8 cellular contexts compared by ENCODE assay signal in genomic region chrX:45851434-45851991, GRCh38.
DNase-seq lines count a peak whose midpoint lies in the region; ATAC-seq and TF ChIP-seq lines count a peak whose summit lies in the region.

No MANE protein-coding gene starts in this region.

- TF ChIP-seq POLR2A in IMR-90 (IDR thresholded peaks at IDR 0.05; ENCODE audit: low read depth, low read length) = no peak

- H2BK15ac ChIP-seq in IMR-90 (ENCODE audit: low read depth, low read length) = peak overlapping the region; percentile 52; the same call in 1 of the 3 replicates

- no peak overlapping the region for H3K56ac ChIP-seq in IMR-90 (ENCODE audit: extremely low read depth, insufficient read depth, low read length)

- peak overlapping the region; percentile 13; the same call in 1 of the 2 replicates for H3K27ac ChIP-seq in IMR-90 (ENCODE audit: insufficient read depth, low read length)

- peak; percentile 44 for DNase-seq in AG20443 (ENCODE audit: low spot score)
- no peak for DNase-seq in IMR-90
- DNase-seq in cerebellar cortex (ENCODE audit: low spot score) = peak; percentile 0
- peak; percentile 20 to 27 for DNase-seq in lung microvascular endothelial cell (ENCODE audit: low read depth in 2 of 2)
- peak; percentile 39 for DNase-seq in stimulated activated CD8-positive, alpha-beta memory T cell treated with anti-CD3 and anti-CD28 coated beads, Interleukin-12 subunit alpha, Interleukin-12 subunit beta, amount 100 ng/mL, for 4 hours (ENCODE audit: low read depth)
- no peak for DNase-seq in SK-N-DZ (ENCODE audit: low spot score)

- no peaks in the 10 kb centered on the region for H3K27me3 ChIP-seq in IMR-90 (ENCODE audit: control insufficient read depth, insufficient read depth, low read length)

- peak overlapping the region; percentile 97 for H3K4me2 ChIP-seq in IMR-90 (ENCODE audit: low read depth, low read length)

- intact Hi-C loops in IMR-90 (cut with micrococcal nuclease) = no loop called here

- peaks cover 2% of the 10 kb centered on the region; the same call in 1 of the 2 replicates for H3K4me1 ChIP-seq in IMR-90 (ENCODE audit: control insufficient read depth, insufficient read depth, low read length)

- no peak overlapping the region for H4K5ac ChIP-seq in IMR-90 (ENCODE audit: low read depth, low read length)

- H2AFZ ChIP-seq in IMR-90 (replicated peaks; ENCODE audit: low read length, poor library complexity) = peak overlapping the region; percentile 89

- peak overlapping the region; percentile 56; the same call in 1 of the 2 replicates for H3K23ac ChIP-seq in IMR-90 (ENCODE audit: low read depth, low read length)

- peaks cover 5% of the 10 kb centered on the region for H3K36me3 ChIP-seq in IMR-90 (ENCODE audit: control insufficient read depth, insufficient read depth, low read length)

- H4K91ac ChIP-seq in IMR-90 (ENCODE audit: insufficient read depth, low read depth, low read length) = no peak overlapping the region; the same call in 1 of the 2 replicates

- no peaks in the 10 kb centered on the region for H3K9me3 ChIP-seq in IMR-90 (ENCODE audit: control insufficient read depth, insufficient read depth, low read length)

- H3K4me3 ChIP-seq in IMR-90 (ENCODE audit: insufficient read depth, low read depth, low read length) = peak overlapping the region; percentile 90
- peak overlapping the region; percentile 73 for H3K4me3 ChIP-seq in WI38 (ENCODE audit: low read depth, low read length)

- peaks cover 6% of the 10 kb centered on the region; the same call in 1 of the 2 replicates for H3K9me1 ChIP-seq in IMR-90 (ENCODE audit: insufficient read depth, low read length)

- H2BK5ac ChIP-seq in IMR-90 (ENCODE audit: low read depth, low read length, poor library complexity, severe bottlenecking) = peak overlapping the region; percentile 83

- ATAC-seq in IMR-90 (ENCODE audit: low read depth) (peak; percentile 77), HG02884 (IDR thresholded peaks at IDR 0.05; ENCODE audit: unreplicated experiment) (no peak)

- WGBS in IMR-90 (ENCODE audit: extremely low coverage in 2 of 2, insufficient read length in 1 of 2), 2 experiments = no CpG with 5 or more reads among the region's 53 CpGs

- H2BK120ac ChIP-seq in IMR-90 (ENCODE audit: low read depth, low read length) = peak overlapping the region; percentile 81

- H3K18ac ChIP-seq in IMR-90 (ENCODE audit: low read depth, low read length) = no peak overlapping the region

- H2AK5ac ChIP-seq in IMR-90 (ENCODE audit: low read depth, low read length) = 0 out of 2 replicates have a peak overlapping the region, but pooled peaks have one; percentile 73

- dilution Hi-C loops in IMR-90 (cut with HindIII; ENCODE audit: low sequenced_read_pairs, unreplicated experiment) = no loop called here

- H3K79me1 ChIP-seq in IMR-90 (ENCODE audit: low read depth in 1 of 2, low read length in 2 of 2) = peaks cover 6 to 9% of the 10 kb centered on the region in 2 experiments; a peak in 3 of 4 replicates

- TF ChIP-seq RAD21 in IMR-90 (IDR thresholded peaks at IDR 0.05; ENCODE audit: low read length) = no peak

- BruUV-seq in IMR-90 (replicated peaks; lab: Mats Ljungman, UMichigan) = no TSS peak

- no peaks in the 10 kb centered on the region for H4K20me1 ChIP-seq in IMR-90 (ENCODE audit: insufficient read depth, low read length)

- no peak overlapping the region for H3K14ac ChIP-seq in IMR-90 (replicated peaks; ENCODE audit: low read depth, low read length)

- H2BK20ac ChIP-seq in IMR-90 (ENCODE audit: low read depth, low read length) = no peak overlapping the region; the same call in 1 of the 2 replicates

- CTCF ChIA-PET in IMR-90 (lab: Yijun Ruan, JAX) = no interaction called here

- in situ Hi-C loops in IMR-90 (cut with MboI; ENCODE audit: low sequenced_read_pairs) = no loop called here

- TF ChIP-seq CTCF in IMR-90 (conservative IDR thresholded peaks at IDR 0.05; ENCODE audit: low read depth, low read length) = no peak
- no peak for TF ChIP-seq CTCF in WI38 (IDR thresholded peaks at IDR 0.05; ENCODE audit: low read depth, low read length)

- peak overlapping the region; percentile 65 for H2AK9ac ChIP-seq in IMR-90 (replicated peaks; ENCODE audit: low read depth, low read length, poor library complexity)

- peak overlapping the region; percentile 86 for H3K9ac ChIP-seq in IMR-90 (ENCODE audit: low read depth, low read length)

- H3K4ac ChIP-seq in IMR-90 (ENCODE audit: low read depth, low read length) = peak overlapping the region; percentile 60; the same call in 1 of the 2 replicates

- peak overlapping the region in 1 of 2 experiments; percentile 80; a peak in 1 of 4 replicates for H4K8ac ChIP-seq in IMR-90 (ENCODE audit: low read depth in 2 of 2, low read length in 2 of 2)

- POLR2A ChIA-PET in IMR-90 (lab: Charles Lee; ENCODE audit: unreplicated experiment) = no interaction called here

TF ChIP-seq in IMR-90, 13 proteins besides CTCF, POLR2A, EP300 and RAD21:
- TF ChIP-seq NFE2L2 (IDR thresholded peaks at IDR 0.05; ENCODE audit: low read depth, low read length) (no peak), FOS (IDR thresholded peaks at IDR 0.05; ENCODE audit: low read depth, low read length) (no peak), CHD1 (IDR thresholded peaks at IDR 0.05; ENCODE audit: low read depth, low read length) (no peak), RFX5 (IDR thresholded peaks at IDR 0.05; ENCODE audit: low read depth, low read length) (no peak), MAZ (IDR thresholded peaks at IDR 0.05; ENCODE audit: borderline replicate concordance, low read depth, low read length) (no peak), MAFK (IDR thresholded peaks at IDR 0.05; ENCODE audit: low read depth, low read length) (no peak), BHLHE40 (IDR thresholded peaks at IDR 0.05; ENCODE audit: low read depth, low read length) (no peak), MXI1 (IDR thresholded peaks at IDR 0.05; ENCODE audit: borderline replicate concordance, low read depth, low read length) (no peak), ELK1 (IDR thresholded peaks at IDR 0.05; ENCODE audit: borderline replicate concordance, low read depth, low read length) (no peak), RCOR1 (IDR thresholded peaks at IDR 0.05; ENCODE audit: insufficient replicate concordance, low read length) (no peak), CEBPB (IDR thresholded peaks at IDR 0.05; ENCODE audit: low read depth, low read length) (no peak), SMC3 (IDR thresholded peaks at IDR 0.05; ENCODE audit: low read depth, low read length) (no peak), USF2 (IDR thresholded peaks at IDR 0.05; ENCODE audit: low read depth, low read length) (no peak)

Comparison
In these comparisons a context has a peak if more than half of its experiments do, and no peak if none do; other contexts are left out.
1. DNase-seq: peak in AG20443 (single experiment), cerebellar cortex (single experiment), lung microvascular endothelial cell (2 of 2) and stimulated activated CD8-positive, alpha-beta memory T cell treated with anti-CD3 and anti-CD28 coated beads, Interleukin-12 subunit alpha, Interleukin-12 subunit beta, amount 100 ng/mL, for 4 hours (single experiment); none in IMR-90 (single experiment) and SK-N-DZ (single experiment).